ENCODE assay signal across 11 cellular contexts in genomic region chr20:44717986-44718385, GRCh38. TPM values are rescaled to one million over a fixed set of nuclear protein-coding genes. Genes with fewer than 3 reads are reported as not detected.
DNase-seq lines count a peak whose midpoint lies in the region; ATAC-seq, FAIRE-seq and TF ChIP-seq lines count a peak whose summit lies in the region.
"Had no signal": no experiment of that assay in that cellular context is flagged by ENCODE, and none has a peak within 500 bp of the region (broad histone marks: within the 10 kb centered on the region; RNA-seq: fewer than 3 reads in every experiment).

No MANE protein-coding gene starts in this region.

- TF ChIP-seq CTCF in AG04450 (IDR thresholded peaks at IDR 0.05; ENCODE audit: low read depth, low read length) (peak; percentile 36), astrocyte of the cerebellum (IDR thresholded peaks at IDR 0.05; ENCODE audit: low read depth, low read length, missing control alignments) (peak; percentile 50), kidney (IDR thresholded peaks at IDR 0.05; ENCODE audit: borderline replicate concordance, extremely low read depth, insufficient read depth) (no peak), left lung (IDR thresholded peaks at IDR 0.05) (no peak)

- H3K4me3 Mint-ChIP-seq in stimulated activated memory B cell treated with anti-CD40 and anti-IgM and Interleukin-4, amounts not matched to agents 10 μg/mL and 1 μg/mL and 100 μg/mL, for 72 hours = no peak overlapping the region
- H3K4me3 Mint-ChIP-seq: activated B cell treated with CpG ODN at 0.5 μM for 24 hours had no signal

- ATAC-seq in GM18861 (IDR thresholded peaks at IDR 0.05; ENCODE audit: unreplicated experiment) (no peak), left lung (no peak)
- ATAC-seq in stimulated activated memory B cell treated with anti-CD40 and anti-IgM and Interleukin-4, amounts not matched to agents 10 μg/mL and 1 μg/mL and 100 μg/mL, for 72 hours = no peak

- no peaks in the 10 kb centered on the region for H3K36me3 ChIP-seq in kidney (ENCODE audit: control insufficient read depth in 1 of 2, insufficient read depth in 2 of 2, low read length in 2 of 2)
- no peaks in the 10 kb centered on the region for H3K36me3 ChIP-seq in left lung

- H3K27me3 ChIP-seq in AG04450 (ENCODE audit: control insufficient read depth, insufficient read depth, low read length) (peaks cover 2% of the 10 kb centered on the region), left lung (no peaks in the 10 kb centered on the region)

- CTCF ChIA-PET in AG04450 (lab: Charles Lee) = interaction anchor here (0.9 to 2.5 kb wide), 3 partner anchors 12 to 25 kb away, joined by 3 to 10 read pairs (median 3); no protein-coding TSS in a partner anchor

- H3K9me3 ChIP-seq in AG04450 (ENCODE audit: control insufficient read depth, insufficient read depth, low read length) (no peaks in the 10 kb centered on the region), kidney (ENCODE audit: control insufficient read depth in 1 of 2, low read length in 2 of 2) (no peaks in the 10 kb centered on the region), left lung (no peaks in the 10 kb centered on the region)

- no peak overlapping the region for H3K4me3 ChIP-seq in AG04450 (ENCODE audit: low read depth, low read length)
- no peak overlapping the region for H3K4me3 ChIP-seq in astrocyte of the cerebellum (ENCODE audit: low read depth, low read length)
- H3K4me3 ChIP-seq in kidney (ENCODE audit: low read length in 2 of 2) = no peak overlapping the region
- H3K4me3 ChIP-seq in left lung = no peak overlapping the region

- H3K27ac ChIP-seq in AG04450 (ENCODE audit: low read depth, low read length) (no peak overlapping the region), kidney (ENCODE audit: low read depth in 2 of 2, low read length in 2 of 2) (no peak overlapping the region), left lung (no peak overlapping the region)

- in situ Hi-C loops in astrocyte of the cerebellum (cut with HindIII; ENCODE audit: low sequenced_read_pairs) = no loop called here

- no peak for FAIRE-seq in kidney (lab: Jason Lieb, UNC)

- peaks cover 0 to 2% of the 10 kb centered on the region in 2 donors for H3K4me1 ChIP-seq in kidney (ENCODE audit: control insufficient read depth in 1 of 2, insufficient read depth in 1 of 2, low read depth in 1 of 2, low read length in 2 of 2)
- peaks cover 14 to 19% of the 10 kb centered on the region in 2 donors for H3K4me1 ChIP-seq in left lung

- POLR2A ChIA-PET in AG04450 (lab: Yijun Ruan, JAX) = interaction anchor here (1.1 kb wide), 1 partner anchor 12 kb away, joined by 3 read pairs; no protein-coding TSS in a partner anchor

- no peaks in the 10 kb centered on the region for H3K4me1 Mint-ChIP-seq in stimulated activated memory B cell treated with anti-CD40 and anti-IgM and Interleukin-4, amounts not matched to agents 10 μg/mL and 1 μg/mL and 100 μg/mL, for 72 hours
- H3K4me1 Mint-ChIP-seq: activated B cell treated with CpG ODN at 0.5 μM for 24 hours had no signal

- no peaks in the 10 kb centered on the region for H3K9me3 Mint-ChIP-seq in stimulated activated memory B cell treated with anti-CD40 and anti-IgM and Interleukin-4, amounts not matched to agents 10 μg/mL and 1 μg/mL and 100 μg/mL, for 72 hours
- H3K9me3 Mint-ChIP-seq: activated B cell treated with CpG ODN at 0.5 μM for 24 hours had no signal

- intact Hi-C loops in kidney (cut with DNase I) = no loop called here
- intact Hi-C loops in left lung (cut with DNase I) = no loop called here

- H3K36me3 Mint-ChIP-seq in stimulated activated memory B cell treated with anti-CD40 and anti-IgM and Interleukin-4, amounts not matched to agents 10 μg/mL and 1 μg/mL and 100 μg/mL, for 72 hours = no peaks in the 10 kb centered on the region

- H3K9ac ChIP-seq in kidney (ENCODE audit: low read length in 2 of 2) = no peak overlapping the region

- H3K27ac Mint-ChIP-seq in stimulated activated memory B cell treated with anti-CD40 and anti-IgM and Interleukin-4, amounts not matched to agents 10 μg/mL and 1 μg/mL and 100 μg/mL, for 72 hours = no peak overlapping the region
- H3K27ac Mint-ChIP-seq: activated B cell treated with CpG ODN at 0.5 μM for 24 hours had no signal

- peaks cover 15% of the 10 kb centered on the region for H3K27me3 Mint-ChIP-seq in stimulated activated memory B cell treated with anti-CD40 and anti-IgM and Interleukin-4, amounts not matched to agents 10 μg/mL and 1 μg/mL and 100 μg/mL, for 72 hours

- DNase-seq in AG04450 (ENCODE audit: low read depth, low spot score) (no peak), HuH-7 (ENCODE audit: low spot score) (peak; percentile 63), astrocyte of the cerebellum (ENCODE audit: low read depth) (no peak), kidney (peak; percentile 61), left lung (no peak), kidney tubule cell (ENCODE audit: low spot score) (no peak)
- DNase-seq: activated B cell treated with CpG ODN at 0.5 μM for 24 hours had no signal

RNA-seq across cellular contexts. Expression of gene CCN5, which starts 2.8 kb away (rescaled TPM):
- polyA plus RNA-seq in AG04450 (2011; rRNA removed) (0.37 and 0.50 TPM in 2 replicates), kidney (ENCODE audit: insufficient read depth, low read depth, low replicate concordance) (0.41 TPM)
- polyA minus RNA-seq in AG04450 (2011; rRNA and poly(A)+ RNA removed) = 0.18 TPM in 1 of 2 replicates, not detected in the other
- total RNA-seq in kidney (3.1 TPM), left lung (10 to 100 TPM; 14.3 to 20.8 TPM)
- total RNA-seq: activated B cell treated with CpG ODN at 0.5 μM for 24 hours, dermis microvascular lymphatic vessel endothelial cell had no signal

RNA-seq across cellular contexts. Expression of gene KCNK15, which starts 27.7 kb away (rescaled TPM):
- polyA plus RNA-seq in AG04450 (2011; rRNA removed) (not detected in 2 replicates), kidney (ENCODE audit: insufficient read depth, low read depth, low replicate concordance) (0.62 TPM)
- polyA minus RNA-seq in AG04450 (2011; rRNA and poly(A)+ RNA removed) = not detected in 2 replicates
- total RNA-seq in kidney (11.7 TPM), left lung (1 to 10 TPM; 1.8 to 3.1 TPM)
- total RNA-seq: dermis microvascular lymphatic vessel endothelial cell, M059J had no signal

Comparison
In these comparisons a context has a peak if more than half of its experiments do, and no peak if none do; other contexts are left out.
1. DNase-seq: peak in HuH-7 (single experiment) and kidney (single experiment); none in AG04450 (single experiment), astrocyte of the cerebellum (single experiment), left lung (0 of 2) and kidney tubule cell (single experiment).
2. CTCF ChIP-seq: peak in AG04450 (single experiment) and astrocyte of the cerebellum (single experiment); none in kidney (single experiment) and left lung (0 of 2).